In the genomic region with DNA sequence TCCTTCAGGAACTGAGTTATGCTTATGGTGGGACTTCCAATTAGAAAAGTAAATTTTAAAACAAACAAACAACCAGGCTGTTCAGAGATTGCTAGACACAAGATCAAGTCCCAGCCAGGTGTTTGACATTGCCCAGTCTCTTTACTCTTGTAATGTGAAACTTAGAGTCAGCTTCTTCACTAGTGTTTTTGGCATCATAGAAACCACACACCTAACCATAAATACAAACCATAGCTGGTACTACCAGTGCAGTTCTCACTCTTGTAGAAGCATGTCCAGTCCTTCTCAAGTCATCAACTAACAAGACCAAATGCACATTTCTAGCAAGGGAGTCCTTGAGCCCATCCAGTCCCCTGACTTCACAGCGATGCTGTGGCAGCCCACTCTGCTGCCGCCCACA, we compare ENCODE assay signal across 25 cellular contexts.
"Had no signal": no experiment of that assay in that cellular context is flagged by ENCODE, and none has a peak within 500 bp of the region (broad histone marks: within the 10 kb centered on the region; RNA-seq: fewer than 3 reads in every experiment).

No MANE protein-coding gene starts in this region.

- H3K4me3 ChIP-seq: neural progenitor cell, ovary, psoas muscle, right lobe of liver, sigmoid colon, stomach, suprapubic skin, testis, tibial artery, transverse colon, upper lobe of right lung, uterus had no signal

- H3K27ac ChIP-seq: neural progenitor cell, ovary, parathyroid adenoma, psoas muscle, right lobe of liver, sigmoid colon, stomach, suprapubic skin, testis, tibial artery, transverse colon, upper lobe of right lung, uterus had no signal

- H3K9ac ChIP-seq: neural progenitor cell, parathyroid adenoma had no signal

- H3K4me2 ChIP-seq: neural progenitor cell had no signal

- DNase-seq: natural killer cell; occipital lobe; ovary; posterior cingulate gyrus; psoas muscle; right cardiac atrium; right lobe of liver; sigmoid colon; small intestine; stimulated activated CD4-positive, alpha-beta T cell treated with anti-CD3 and anti-CD28 coated beads, Interleukin-15, amount 100 ng/mL, for 24 hours; stimulated activated CD4-positive, alpha-beta T cell treated with anti-CD3 and anti-CD28 coated beads, Interleukin-2, amount 100 ng/mL, for 24 hours; stimulated activated CD4-positive, alpha-beta T cell treated with anti-CD3 and anti-CD28 coated beads, Interleukin-2, amount 100 ng/mL, for 48 hours; stimulated activated CD4-positive, alpha-beta T cell treated with anti-CD3 and anti-CD28 coated beads, Interleukin-4, amount 100 ng/mL, for 24 hours; stimulated activated naive B cell treated with anti-CD40 and anti-IgM and Interleukin-4, amounts not matched to agents 10 μg/mL and 1 μg/mL and 100 μg/mL, for 72 hours; stimulated activated naive CD4-positive, alpha-beta T cell treated with Interleukin-2 at 50 U/mL for 16 hours; stomach; testis; tibial artery; transverse colon; upper lobe of right lung; uterus had no signal

- FAIRE-seq: small intestine had no signal

- H3K4me1 ChIP-seq: neural progenitor cell, parathyroid adenoma, psoas muscle, right lobe of liver, stomach, testis, transverse colon, upper lobe of right lung, uterus had no signal

- ATAC-seq: natural killer cell; psoas muscle; right cardiac atrium; right lobe of liver; stimulated activated effector memory CD8-positive, alpha-beta T cell treated with anti-CD3 and anti-CD28 coated beads, Interleukin-12 subunit alpha, Interleukin-12 subunit beta, amount 100 ng/mL, for 72 hours; stimulated activated naive B cell treated with anti-CD40 and anti-IgM and Interleukin-4, amounts not matched to agents 10 μg/mL and 1 μg/mL and 100 μg/mL, for 72 hours; upper lobe of right lung had no signal

- H3K36me3 ChIP-seq: neural progenitor cell, ovary, right lobe of liver, sigmoid colon, stomach, suprapubic skin, tibial artery, transverse colon, upper lobe of right lung, uterus had no signal

- H3K9me3 ChIP-seq: ovary, psoas muscle, right lobe of liver, sigmoid colon, stomach, suprapubic skin, testis, tibial artery, transverse colon, upper lobe of right lung, uterus had no signal

- H2AFZ ChIP-seq: neural progenitor cell, parathyroid adenoma had no signal

- H3K27me3 ChIP-seq: neural progenitor cell, ovary, right lobe of liver, sigmoid colon, stomach, suprapubic skin, testis, tibial artery, transverse colon, upper lobe of right lung, uterus had no signal

- H3K79me2 ChIP-seq: parathyroid adenoma had no signal
